ENCODE assay signal across 36 cellular contexts in the genomic region with DNA sequence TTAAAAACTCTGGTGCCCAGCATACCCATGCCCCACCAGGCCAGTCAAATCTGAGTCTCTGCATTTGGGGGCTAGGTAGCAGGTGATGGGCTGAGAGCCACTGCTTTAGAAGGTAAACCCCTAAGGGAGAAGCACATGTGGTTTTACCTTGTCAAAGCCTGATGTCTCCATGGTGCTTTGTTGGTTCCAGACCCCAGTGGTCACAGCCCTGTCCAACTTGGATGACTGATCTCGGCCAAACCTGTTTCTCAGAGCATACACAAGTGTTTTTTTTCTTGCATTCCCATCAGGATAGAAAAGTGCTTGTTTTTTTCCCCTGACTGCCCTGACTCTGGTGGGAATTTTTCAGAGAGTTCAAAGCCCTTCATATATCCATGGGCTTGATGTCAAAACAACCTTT.
"Had no signal": no experiment of that assay in that cellular context is flagged by ENCODE, and none has a peak within 500 bp of the region (broad histone marks: within the 10 kb centered on the region; RNA-seq: fewer than 3 reads in every experiment).

No MANE protein-coding gene starts in this region.

- H3K4me3 Mint-ChIP-seq: activated CD4-positive, alpha-beta memory T cell treated with anti-CD3 and anti-CD28 coated beads, Interleukin-2, amount 10 ng/mL, durations not matched to agents 7 days and 5 days; activated CD8-positive, alpha-beta memory T cell treated with anti-CD3 and anti-CD28 coated beads, Interleukin-2, amount 10 ng/mL, durations not matched to agents 7 days and 5 days; activated naive CD8-positive, alpha-beta T cell treated with anti-CD3 and anti-CD28 coated beads for 36 hours; activated T-cell treated with anti-CD3 and anti-CD28 coated beads, Interleukin-2, amount 50 U/mL, for 72 hours; T-helper 1 cell treated with Interleukin-12 subunit alpha and Interleukin-12 subunit beta and Interleukin-4 antibody, amounts not matched to agents 30 μg/mL and 1 μg/mL, for 36 hours had no signal

- DNase-seq: activated CD4-positive, alpha-beta memory T cell treated with anti-CD3 and anti-CD28 coated beads, Interleukin-2, amount 10 ng/mL, durations not matched to agents 7 days and 5 days; activated CD4-positive, alpha-beta T cell treated with anti-CD3 and anti-CD28 coated beads for 1 hour; activated CD4-positive, alpha-beta T cell treated with anti-CD3 and anti-CD28 coated beads for 48 hours; activated CD4-positive, CD25-positive, alpha-beta regulatory T cell; activated CD8-positive, alpha-beta memory T cell treated with anti-CD3 and anti-CD28 coated beads for 24 hours; activated CD8-positive, alpha-beta memory T cell treated with anti-CD3 and anti-CD28 coated beads, Interleukin-2, amount 10 ng/mL, durations not matched to agents 7 days and 5 days; activated effector memory CD4-positive, alpha-beta T cell treated with anti-CD3 and anti-CD28 coated beads, Interleukin-2, amount 50 U/mL, for 16 hours; activated naive CD4-positive, alpha-beta T cell; activated naive CD4-positive, alpha-beta T cell treated with anti-CD3 and anti-CD28 coated beads, Interleukin-2, amount 50 U/mL, for 16 hours; activated naive CD8-positive, alpha-beta T cell treated with anti-CD3 and anti-CD28 coated beads for 36 hours; activated T-cell treated with anti-CD3 and anti-CD28 coated beads, Interleukin-2, amount 50 U/mL, for 1 hour; activated T-cell treated with anti-CD3 and anti-CD28 coated beads, Interleukin-2, amount 50 U/mL, for 72 hours; amniotic stem cell; aorta; brain microvascular endothelial cell; MM.1S; MV-4-11; NCI-H1092; NCI-H1436 treated with DMSO at 0.1 percent for 48 hours; NCI-H1694 treated with DMSO at 0.1 percent for 48 hours; NCI-H2029; NCI-H345; NCI-H526; NCI-H748 treated with DMSO at 0.1 percent for 48 hours; NK-92 treated with Interleukin-12 subunit alpha and Interleukin-12 subunit beta, amount 100 ng/mL, for 24 hours; PC-3; RPMI8226; SHP77 treated with DMSO at 0.1 percent for 48 hours; SK-N-SH; T-helper 9 cell; WERI-Rb-1 had no signal

- H3K27ac ChIP-seq: brain microvascular endothelial cell, cardiac muscle cell, KMS-11, SJSA1, WERI-Rb-1 had no signal

- H3K27me3 Mint-ChIP-seq: activated T-helper 17 cell treated with anti-CD3 and anti-CD28 coated beads, Interleukin-2, amount 50 U/mL, for 72 hours had no signal

- H3K27ac Mint-ChIP-seq: activated CD4-positive, alpha-beta memory T cell treated with anti-CD3 and anti-CD28 coated beads, Interleukin-2, amount 10 ng/mL, durations not matched to agents 7 days and 5 days; activated naive CD8-positive, alpha-beta T cell treated with anti-CD3 and anti-CD28 coated beads for 36 hours; activated T-cell treated with anti-CD3 and anti-CD28 coated beads, Interleukin-2, amount 50 U/mL, for 72 hours had no signal

- ATAC-seq: PC-3 had no signal
